ENCODE assay signal across 8 cellular contexts in genomic region chrX:71118985-71119535, GRCh38. TPM values are rescaled to one million over a fixed set of nuclear protein-coding genes. Genes with fewer than 3 reads are reported as not detected.
A peak's percentile ranks its signal among the peaks of the same experiment; 100 is the strongest.
DNase-seq lines count a peak whose midpoint lies in the region; ATAC-seq and TF ChIP-seq lines count a peak whose summit lies in the region.

No MANE protein-coding gene starts in this region.

- H3K27ac ChIP-seq in skin epidermis, result peak overlapping the region; percentile 46 to 94 (median 89)

- CTCF ChIA-PET in activated CD4-positive, alpha-beta T cell treated with anti-CD3 and anti-CD28 coated beads, Interleukin-2, amount 10 ng/mL, durations not matched to agents 7 days and 5 days (lab: Charles Lee), result interaction anchor here (0.5 to 2.7 kb wide), 6 partner anchors 11 to 238 kb away, joined by 3 to 15 read pairs (median 4); partner anchors contain the start of genes CXorf65 and FOXO4
- CTCF ChIA-PET in activated CD8-positive, alpha-beta T cell treated with anti-CD3 and anti-CD28 coated beads for 36 hours (lab: Charles Lee), result interaction anchor here (1.4 to 3.3 kb wide), 5 partner anchors 10 to 63 kb away, joined by 3 to 19 read pairs (median 5); no protein-coding TSS in a partner anchor

- no peaks in the 10 kb centered on the region for H3K9me3 Mint-ChIP-seq in activated CD4-positive, alpha-beta T cell treated with anti-CD3 and anti-CD28 coated beads, Interleukin-2, amount 10 ng/mL, durations not matched to agents 7 days and 5 days
- no peaks in the 10 kb centered on the region for H3K9me3 Mint-ChIP-seq in activated CD8-positive, alpha-beta T cell treated with anti-CD3 and anti-CD28 coated beads for 36 hours

- peak overlapping the region; percentile 81 for H3K4me3 Mint-ChIP-seq in activated CD4-positive, alpha-beta T cell treated with anti-CD3 and anti-CD28 coated beads, Interleukin-2, amount 10 ng/mL, durations not matched to agents 7 days and 5 days
- H3K4me3 Mint-ChIP-seq in activated CD8-positive, alpha-beta T cell treated with anti-CD3 and anti-CD28 coated beads for 36 hours, result peak overlapping the region; percentile 79

- no peak for ATAC-seq in activated CD8-positive, alpha-beta T cell treated with anti-CD3 and anti-CD28 coated beads for 36 hours
- ATAC-seq in left ventricle myocardium superior (peak; percentile 43), GM21515 (IDR thresholded peaks at IDR 0.05; ENCODE audit: unreplicated experiment) (no peak), GM18868 (IDR thresholded peaks at IDR 0.05; ENCODE audit: unreplicated experiment) (no peak)

- POLR2A ChIA-PET in activated CD4-positive, alpha-beta T cell treated with anti-CD3 and anti-CD28 coated beads, Interleukin-2, amount 10 ng/mL, durations not matched to agents 7 days and 5 days (lab: Charles Lee), result interaction anchor here (0.6 to 1.3 kb wide), 2 partner anchors 9 to 413 kb away, joined by 4 to 6 read pairs; no protein-coding TSS in a partner anchor
- POLR2A ChIA-PET in activated CD8-positive, alpha-beta T cell treated with anti-CD3 and anti-CD28 coated beads for 36 hours (lab: Charles Lee), result interaction anchor here (1.1 to 2.1 kb wide), 7 partner anchors 11 to 20 kb away, joined by 3 to 9 read pairs (median 4); partner anchors contain the start of gene CXorf65

- H3K27ac Mint-ChIP-seq in activated CD4-positive, alpha-beta T cell treated with anti-CD3 and anti-CD28 coated beads, Interleukin-2, amount 10 ng/mL, durations not matched to agents 7 days and 5 days, result peak overlapping the region; percentile 91
- H3K27ac Mint-ChIP-seq in activated CD8-positive, alpha-beta T cell treated with anti-CD3 and anti-CD28 coated beads for 36 hours, result peak overlapping the region; percentile 85

- H3K4me3 ChIP-seq in skin epidermis, result peak overlapping the region; percentile 46 to 64 (median 55)

- intact Hi-C loops in activated CD8-positive, alpha-beta T cell treated with anti-CD3 and anti-CD28 coated beads for 36 hours (cut with micrococcal nuclease), result no loop called here
- intact Hi-C loops in left ventricle myocardium superior (cut with micrococcal nuclease), result no loop called here

- H3K4me1 Mint-ChIP-seq in activated CD4-positive, alpha-beta T cell treated with anti-CD3 and anti-CD28 coated beads, Interleukin-2, amount 10 ng/mL, durations not matched to agents 7 days and 5 days, result peaks cover 27% of the 10 kb centered on the region
- peaks cover 24% of the 10 kb centered on the region for H3K4me1 Mint-ChIP-seq in activated CD8-positive, alpha-beta T cell treated with anti-CD3 and anti-CD28 coated beads for 36 hours (ENCODE audit: low read depth)

- H3K36me3 Mint-ChIP-seq in activated CD4-positive, alpha-beta T cell treated with anti-CD3 and anti-CD28 coated beads, Interleukin-2, amount 10 ng/mL, durations not matched to agents 7 days and 5 days (ENCODE audit: low read depth), result peaks cover 22% of the 10 kb centered on the region
- H3K36me3 Mint-ChIP-seq in activated CD8-positive, alpha-beta T cell treated with anti-CD3 and anti-CD28 coated beads for 36 hours (ENCODE audit: low read depth), result peaks cover 15% of the 10 kb centered on the region

- DNase-seq in activated CD4-positive, alpha-beta T cell treated with anti-CD3 and anti-CD28 coated beads, Interleukin-2, amount 10 ng/mL, durations not matched to agents 7 days and 5 days, result no peak
- DNase-seq in activated CD4-positive, alpha-beta T cell treated with anti-CD3 and anti-CD28 coated beads, Interleukin-2, amount 50 U/mL, for 4 hours, result no peak
- no peak for DNase-seq in activated CD8-positive, alpha-beta T cell treated with anti-CD3 and anti-CD28 coated beads for 36 hours
- no peak for DNase-seq in left ventricle myocardium superior
- no peak for DNase-seq in stimulated activated naive CD4-positive, alpha-beta T cell treated with Interleukin-2 at 50 U/mL for 16 hours (lab: John Stamatoyannopoulos, UW)

- TF ChIP-seq CTCF in activated CD8-positive, alpha-beta T cell treated with anti-CD3 and anti-CD28 coated beads for 36 hours (IDR thresholded peaks at IDR 0.05), result no peak

- H3K27me3 Mint-ChIP-seq in activated CD4-positive, alpha-beta T cell treated with anti-CD3 and anti-CD28 coated beads, Interleukin-2, amount 10 ng/mL, durations not matched to agents 7 days and 5 days, result no peaks in the 10 kb centered on the region
- H3K27me3 Mint-ChIP-seq in activated CD8-positive, alpha-beta T cell treated with anti-CD3 and anti-CD28 coated beads for 36 hours, result no peaks in the 10 kb centered on the region

RNA-seq across cellular contexts. Expression of gene MED12, which starts 0.7 kb away (rescaled TPM):
- 10 to 100 TPM; 56.6 to 64.7 TPM for total RNA-seq in activated CD4-positive, alpha-beta T cell treated with anti-CD3 and anti-CD28 coated beads, Interleukin-2, amount 10 ng/mL, durations not matched to agents 7 days and 5 days
- 10 to 100 TPM; 49.2 to 52.0 TPM for total RNA-seq in activated CD8-positive, alpha-beta T cell treated with anti-CD3 and anti-CD28 coated beads for 36 hours
- total RNA-seq in left ventricle myocardium superior, result 18.3 TPM

RNA-seq across cellular contexts. Expression of gene IL2RG, which starts 7.7 kb away (rescaled TPM):
- 100 to 1,000 TPM; 447 to 523 TPM for total RNA-seq in activated CD4-positive, alpha-beta T cell treated with anti-CD3 and anti-CD28 coated beads, Interleukin-2, amount 10 ng/mL, durations not matched to agents 7 days and 5 days
- 100 to 1,000 TPM; 302 to 310 TPM for total RNA-seq in activated CD8-positive, alpha-beta T cell treated with anti-CD3 and anti-CD28 coated beads for 36 hours
- 3.0 TPM for total RNA-seq in left ventricle myocardium superior

RNA-seq across cellular contexts. Expression of gene CXorf65, which starts 12.5 kb away (rescaled TPM):
- 10 to 100 TPM; 25.3 to 25.5 TPM for total RNA-seq in activated CD4-positive, alpha-beta T cell treated with anti-CD3 and anti-CD28 coated beads, Interleukin-2, amount 10 ng/mL, durations not matched to agents 7 days and 5 days
- 10 to 100 TPM; 17.3 to 20.0 TPM for total RNA-seq in activated CD8-positive, alpha-beta T cell treated with anti-CD3 and anti-CD28 coated beads for 36 hours
- not detected for total RNA-seq in left ventricle myocardium superior

RNA-seq across cellular contexts. Expression of gene FOXO4, which starts 23.4 kb away (rescaled TPM):
- 10 to 100 TPM; 13.5 to 14.3 TPM for total RNA-seq in activated CD4-positive, alpha-beta T cell treated with anti-CD3 and anti-CD28 coated beads, Interleukin-2, amount 10 ng/mL, durations not matched to agents 7 days and 5 days
- 1 to 10 TPM; 6.0 to 8.7 TPM for total RNA-seq in activated CD8-positive, alpha-beta T cell treated with anti-CD3 and anti-CD28 coated beads for 36 hours
- 56.3 TPM for total RNA-seq in left ventricle myocardium superior

RNA-seq across cellular contexts. Expression of gene NLGN3, which starts 25.6 kb away (rescaled TPM):
- total RNA-seq in activated CD4-positive, alpha-beta T cell treated with anti-CD3 and anti-CD28 coated beads, Interleukin-2, amount 10 ng/mL, durations not matched to agents 7 days and 5 days, result 1 to 10 TPM in 1 of 2 experiments, under 1 TPM in 1; 0.98 to 1.6 TPM
- total RNA-seq in activated CD8-positive, alpha-beta T cell treated with anti-CD3 and anti-CD28 coated beads for 36 hours, result under 1 TPM; 0.54 to 0.63 TPM
- total RNA-seq in left ventricle myocardium superior, result 0.92 TPM

Comparison
In these comparisons a context has a peak if more than half of its experiments do, and no peak if none do; other contexts are left out.
1. RNA of gene IL2RG, which starts 7.7 kb away (total RNA-seq): 447 to 523 TPM in activated CD4-positive, alpha-beta T cell treated with anti-CD3 and anti-CD28 coated beads, Interleukin-2, amount 10 ng/mL, durations not matched to agents 7 days and 5 days and 302 to 310 TPM in activated CD8-positive, alpha-beta T cell treated with anti-CD3 and anti-CD28 coated beads for 36 hours; 3.0 TPM in left ventricle myocardium superior (single experiment); every median in the first group is over 10 times any median in the second.
2. RNA of gene CXorf65, which starts 12.5 kb away (total RNA-seq): 25.3 to 25.5 TPM in activated CD4-positive, alpha-beta T cell treated with anti-CD3 and anti-CD28 coated beads, Interleukin-2, amount 10 ng/mL, durations not matched to agents 7 days and 5 days and 17.3 to 20.0 TPM in activated CD8-positive, alpha-beta T cell treated with anti-CD3 and anti-CD28 coated beads for 36 hours; not detected in left ventricle myocardium superior (single experiment); every median in the first group is over 10 times any median in the second.